ENCODE assay signal across 8 cellular contexts in the genomic region with DNA sequence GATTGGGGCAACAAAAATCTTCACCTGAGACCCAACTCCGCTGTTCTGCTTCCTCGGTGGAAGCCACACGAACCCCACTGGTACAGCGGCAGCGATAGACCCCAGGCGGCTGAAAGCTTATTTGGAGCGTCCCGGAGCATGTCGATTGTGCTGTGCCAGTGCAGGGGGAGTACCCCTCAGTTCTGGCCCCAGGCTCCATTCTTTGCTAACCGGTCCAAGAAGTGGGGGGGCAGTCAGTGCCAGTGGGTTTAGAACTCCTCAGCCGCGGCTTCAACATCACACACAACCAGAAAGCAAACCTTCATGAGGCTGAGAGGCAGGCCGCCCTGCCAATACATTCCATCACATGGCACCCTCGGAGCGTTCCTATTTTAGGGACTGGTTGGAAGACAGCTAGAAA. TPM values are rescaled to one million over a fixed set of nuclear protein-coding genes. Genes with fewer than 3 reads are reported as not detected.
DNase-seq lines count a peak whose midpoint lies in the region; ATAC-seq and TF ChIP-seq lines count a peak whose summit lies in the region.

No MANE protein-coding gene starts in this region.

- POLR2A ChIA-PET in CD8-positive, alpha-beta T cell (lab: Charles Lee) = interaction anchor here (1.5 to 4.6 kb wide), 4 partner anchors 11 to 139 kb away, joined by 4 to 67 read pairs (median 14); partner anchors contain the start of genes SGSM2 and TSR1
- POLR2A ChIA-PET in OCI-LY7 (lab: Charles Lee) = interaction anchor here (3.0 kb wide), 1 partner anchor 10 kb away, joined by 17 read pairs; no protein-coding TSS in a partner anchor

- H3K4me3 Mint-ChIP-seq in CD8-positive, alpha-beta T cell = peak overlapping the region; percentile 83
- H3K4me3 Mint-ChIP-seq in endothelial cell (ENCODE audit: unreplicated experiment) = peak overlapping the region; percentile 85

- H3K4me3 ChIP-seq in CD8-positive, alpha-beta T cell (ENCODE audit: low read depth, low read length) = peak overlapping the region; percentile 69
- H3K4me3 ChIP-seq in OCI-LY7 (ENCODE audit: low read depth, low read length, poor library complexity, severe bottlenecking) (peak overlapping the region; percentile 81), neutrophil (ENCODE audit: low read depth in 1 of 2, low read length in 1 of 2) (peak overlapping the region; percentile 69 to 95)

- peak in 2 of 7 experiments; percentile 19 to 39 for DNase-seq in CD8-positive, alpha-beta T cell
- DNase-seq in OCI-LY7 (ENCODE audit: low spot score) (no peak), endothelial cell (ENCODE audit: low spot score) (no peak), germinal center (ENCODE audit: low spot score) (no peak), cerebellum (ENCODE audit: low spot score) (no peak)
- DNase-seq in stimulated activated CD4-positive, alpha-beta T cell treated with anti-CD3 and anti-CD28 coated beads, Interleukin-4, amount 100 ng/mL, for 4 hours = no peak

- no peak for ATAC-seq in CD8-positive, alpha-beta T cell
- no peak for ATAC-seq in GM21390 (IDR thresholded peaks at IDR 0.05; ENCODE audit: unreplicated experiment)

- no peaks in the 10 kb centered on the region for H3K36me3 ChIP-seq in CD8-positive, alpha-beta T cell (ENCODE audit: insufficient read depth, low read length)
- no peaks in the 10 kb centered on the region; the same call in 1 of the 2 replicates for H3K36me3 ChIP-seq in OCI-LY7 (ENCODE audit: insufficient read depth, low read length)
- no peaks in the 10 kb centered on the region for H3K36me3 ChIP-seq in neutrophil

- H3K9me3 ChIP-seq in CD8-positive, alpha-beta T cell (ENCODE audit: low read length) = no peaks in the 10 kb centered on the region
- H3K9me3 ChIP-seq in OCI-LY7 (ENCODE audit: low read length) (no peaks in the 10 kb centered on the region), neutrophil (no peaks in the 10 kb centered on the region)

- H3K27ac Mint-ChIP-seq in CD8-positive, alpha-beta T cell = peak overlapping the region; percentile 88
- H3K27ac Mint-ChIP-seq in endothelial cell (ENCODE audit: unreplicated experiment) = peak overlapping the region; percentile 75

- H3K27me3 ChIP-seq in CD8-positive, alpha-beta T cell (ENCODE audit: insufficient read depth, low read length) = no peaks in the 10 kb centered on the region
- H3K27me3 ChIP-seq in neutrophil = no peaks in the 10 kb centered on the region

- H3K36me3 Mint-ChIP-seq in CD8-positive, alpha-beta T cell = peaks cover 20% of the 10 kb centered on the region
- H3K36me3 Mint-ChIP-seq in endothelial cell (ENCODE audit: low read depth, unreplicated experiment) = no peaks in the 10 kb centered on the region

- no TSS peak for BruUV-seq in OCI-LY7 (replicated peaks; lab: Mats Ljungman, UMichigan)

- H4K20me1 ChIP-seq in OCI-LY7 (ENCODE audit: insufficient read depth, low read length) = no peaks in the 10 kb centered on the region

- TF ChIP-seq CTCF in CD8-positive, alpha-beta T cell (IDR thresholded peaks at IDR 0.05) = no peak
- TF ChIP-seq CTCF in OCI-LY7 (conservative IDR thresholded peaks at IDR 0.05; ENCODE audit: low read length) (no peak), endothelial cell (IDR thresholded peaks at IDR 0.05; ENCODE audit: unreplicated experiment) (no peak), neutrophil (IDR thresholded peaks at IDR 0.05) (no peak)

- H3K27ac ChIP-seq in CD8-positive, alpha-beta T cell (ENCODE audit: low read depth, low read length) = peak overlapping the region; percentile 62
- peak overlapping the region; percentile 59 for H3K27ac ChIP-seq in OCI-LY7 (ENCODE audit: low read depth, low read length, poor library complexity, severe bottlenecking)
- peak overlapping the region; percentile 100 for H3K27ac ChIP-seq in neutrophil

- H3K4me2 ChIP-seq in OCI-LY7 (ENCODE audit: low read length) = peak overlapping the region; percentile 92

- H3K79me2 ChIP-seq in OCI-LY7 (ENCODE audit: insufficient read depth, low read depth, low read length) = no peaks in the 10 kb centered on the region

- H3K4me1 Mint-ChIP-seq in CD8-positive, alpha-beta T cell (ENCODE audit: low read depth) = peaks cover 31% of the 10 kb centered on the region
- peaks cover 12% of the 10 kb centered on the region for H3K4me1 Mint-ChIP-seq in endothelial cell (ENCODE audit: unreplicated experiment)

- intact Hi-C loops in CD8-positive, alpha-beta T cell (cut with DNase I, micrococcal nuclease) = loop anchor here (1.0 to 5.0 kb wide), 4 partner anchors 14 to 370 kb away; partner anchors contain the start of genes DPH1 (in 1 of the 2) and PAFAH1B1 (in 1 of the 2)
- intact Hi-C loops in OCI-LY7 (cut with micrococcal nuclease; ENCODE audit: unreplicated experiment) = loop anchor here (5.0 kb wide), 3 partner anchors 190 to 685 kb away; partner anchors contain the start of gene PAFAH1B1

- no peaks in the 10 kb centered on the region for H3K9me2 ChIP-seq in OCI-LY7 (ENCODE audit: insufficient read depth, low read length)

- no peaks in the 10 kb centered on the region for H3K27me3 Mint-ChIP-seq in CD8-positive, alpha-beta T cell (ENCODE audit: low read depth)
- peaks cover 16% of the 10 kb centered on the region for H3K27me3 Mint-ChIP-seq in endothelial cell (ENCODE audit: unreplicated experiment)

- H3K4me1 ChIP-seq in CD8-positive, alpha-beta T cell (ENCODE audit: insufficient read depth, low read length) = peaks cover 26% of the 10 kb centered on the region
- peaks cover 18% of the 10 kb centered on the region for H3K4me1 ChIP-seq in OCI-LY7 (ENCODE audit: insufficient read depth, low read length, poor library complexity, severe bottlenecking)
- peaks cover 56 to 62% of the 10 kb centered on the region in 2 experiments for H3K4me1 ChIP-seq in neutrophil (ENCODE audit: control insufficient read depth in 1 of 2, insufficient read depth in 1 of 2, low read depth in 1 of 2, low read length in 1 of 2)

- H2AFZ ChIP-seq in OCI-LY7 (ENCODE audit: low read length) = peak overlapping the region; percentile 56; the same call in 1 of the 2 replicates

- no peaks in the 10 kb centered on the region for H3K9me3 Mint-ChIP-seq in CD8-positive, alpha-beta T cell
- H3K9me3 Mint-ChIP-seq in endothelial cell (ENCODE audit: unreplicated experiment) = no peaks in the 10 kb centered on the region

- CTCF ChIA-PET in CD8-positive, alpha-beta T cell (lab: Charles Lee) = interaction anchor here (0.5 to 4.8 kb wide), 3 partner anchors 12 to 19 kb away, joined by 3 to 35 read pairs (median 19); no protein-coding TSS in a partner anchor
- CTCF ChIA-PET in OCI-LY7 (lab: Charles Lee; ENCODE audit: unreplicated experiment) = interaction anchor here (0.6 kb wide), 4 partner anchors 213 to 1257 kb away, joined by 3 to 6 read pairs (median 4); no protein-coding TSS in a partner anchor

RNA-seq across cellular contexts. Expression of gene MNT, which starts 1.7 kb away (rescaled TPM):
- total RNA-seq in CD8-positive, alpha-beta T cell = 100 to 1,000 TPM; 105 to 114 TPM
- total RNA-seq in OCI-LY7 (2014; rRNA removed; shearing (Covaris generic)) = 17.7 and 22.2 TPM in 2 replicates
- total RNA-seq in OCI-LY7 (2022) (58.7 and 60.0 TPM in 2 replicates), endothelial cell (ENCODE audit: unreplicated experiment) (16.2 TPM), cerebellum (8.3 TPM)
